ENCODE assay signal across 1 cellular context in the genomic region with DNA sequence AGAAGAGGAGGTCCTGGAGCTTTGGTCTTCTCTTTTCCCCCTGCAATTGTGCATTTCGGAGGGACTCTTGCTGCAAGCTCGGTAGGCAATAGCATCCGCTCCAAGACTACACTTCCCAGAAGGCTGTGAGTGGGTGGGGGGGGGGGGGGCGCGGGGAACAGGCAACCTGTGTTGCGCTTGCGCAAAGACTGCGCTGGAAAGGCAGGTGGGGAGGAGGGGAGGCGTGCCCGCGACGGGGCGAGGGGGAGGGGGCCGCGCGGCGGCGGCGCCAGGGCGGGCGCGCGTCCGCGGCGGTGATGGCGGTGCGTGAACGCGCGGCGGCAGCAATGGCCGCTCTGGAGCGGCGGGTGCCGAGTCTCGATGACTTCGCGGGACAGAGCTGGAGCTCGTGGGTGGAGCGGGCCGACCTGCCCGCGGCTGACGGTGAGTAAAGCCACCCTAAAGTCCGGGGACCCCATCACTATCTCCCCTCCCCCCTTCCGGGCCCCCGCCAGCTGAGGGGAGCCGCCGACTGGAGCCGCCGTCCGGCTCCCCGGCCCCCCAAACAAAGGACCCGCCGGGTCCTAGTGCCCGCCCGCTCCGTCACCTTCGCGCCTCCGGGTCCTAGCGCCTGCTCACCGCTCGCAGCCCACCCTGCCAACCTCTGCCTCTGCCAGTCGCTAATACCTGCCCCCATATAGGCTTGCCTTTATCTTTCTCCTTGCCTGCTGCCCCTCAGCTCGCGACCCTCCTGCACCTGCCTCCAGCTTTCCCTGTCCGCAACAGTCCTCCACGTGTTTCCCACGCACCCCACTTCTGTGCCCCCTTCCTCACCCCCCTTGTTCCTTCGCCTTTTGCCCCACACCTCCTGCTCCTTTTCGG.
A peak's percentile ranks its signal among the peaks of the same experiment; 100 is the strongest.
TF ChIP-seq lines count a peak whose summit lies in the region.

TSS of gene ATXN7L2 (plus strand) at position 248 of the 861 bp plus-strand sequence. CDS start at position 297, 49 bp downstream.

TF ChIP-seq in HepG2, 621 proteins besides CTCF, POLR2A, EP300 and RAD21 (continued from another document and continues in another):
- TF ChIP-seq ATF4 (CRISPR knock-in tag; IDR thresholded peaks at IDR 0.05), result peak in 1 of 2 experiments; percentile 60; a peak in 1 of 4 replicates
- peak; percentile 57; the same call in 1 of the 2 replicates for TF ChIP-seq BORCS8-MEF2B (CRISPR knock-in tag; IDR thresholded peaks at IDR 0.05)
- peak; percentile 88 for TF ChIP-seq PATZ1 (CRISPR knock-in tag; IDR thresholded peaks at IDR 0.05)
- TF ChIP-seq NFIC (IDR thresholded peaks at IDR 0.05; ENCODE audit: low read length), result no peak
- TF ChIP-seq, protein P1, sequence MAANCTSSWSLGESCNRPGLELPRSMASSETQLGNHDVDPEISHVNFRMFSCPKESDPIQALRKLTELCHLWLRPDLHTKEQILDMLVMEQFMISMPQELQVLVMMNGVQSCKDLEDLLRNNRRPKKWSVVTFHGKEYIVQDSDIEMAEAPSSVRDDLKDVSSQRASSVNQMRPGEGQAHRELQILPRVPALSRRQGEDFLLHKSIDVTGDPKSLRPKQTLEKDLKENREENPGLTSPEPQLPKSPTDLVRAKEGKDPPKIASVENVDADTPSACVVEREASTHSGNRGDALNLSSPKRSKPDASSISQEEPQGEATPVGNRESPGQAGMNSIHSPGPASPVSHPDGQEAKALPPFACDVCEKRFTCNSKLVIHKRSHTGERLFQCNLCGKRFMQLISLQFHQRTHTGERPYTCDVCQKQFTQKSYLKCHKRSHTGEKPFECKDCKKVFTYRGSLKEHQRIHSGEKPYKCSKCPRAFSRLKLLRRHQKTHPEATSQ (CRISPR knock-in tag; IDR thresholded peaks at IDR 0.05; ENCODE audit: borderline replicate concordance), result no peak
- no peak for TF ChIP-seq FUBP1 (CRISPR knock-in tag; IDR thresholded peaks at IDR 0.05; ENCODE audit: borderline replicate concordance)
- no peak for TF ChIP-seq SRY (CRISPR knock-in tag; IDR thresholded peaks at IDR 0.05)
- TF ChIP-seq NR2F1 (CRISPR knock-in tag; IDR thresholded peaks at IDR 0.05), result no peak
- TF ChIP-seq JUND (CRISPR knock-in tag; IDR thresholded peaks at IDR 0.05), result peak; percentile 47; the same call in 1 of the 2 replicates
- TF ChIP-seq NFYC (CRISPR knock-in tag; IDR thresholded peaks at IDR 0.05), result 0 out of 2 replicates have a peak, but pooled peaks have one; percentile 27
- no peak for TF ChIP-seq ZFP90 (CRISPR knock-in tag; IDR thresholded peaks at IDR 0.05; ENCODE audit: borderline replicate concordance)
- TF ChIP-seq HHEX (CRISPR knock-in tag; IDR thresholded peaks at IDR 0.05), result no peak
- TF ChIP-seq MAZ (IDR thresholded peaks at IDR 0.05; ENCODE audit: borderline replicate concordance, low read depth, low read length), result no peak; the same call in none of the 2 replicates
- TF ChIP-seq MAZ (CRISPR knock-in tag; IDR thresholded peaks at IDR 0.05; ENCODE audit: low read depth), result peak; percentile 28; the same call in 1 of the 2 replicates
- TF ChIP-seq ATF5 (CRISPR knock-in tag; IDR thresholded peaks at IDR 0.05; ENCODE audit: low read depth), result no peak
- no peak for TF ChIP-seq ZNF17 (CRISPR knock-in tag; IDR thresholded peaks at IDR 0.05)
- peak; percentile 73; the same call in 1 of the 2 replicates for TF ChIP-seq ZNF768 (CRISPR knock-in tag; IDR thresholded peaks at IDR 0.05)
- no peak for TF ChIP-seq ZNF678 (CRISPR knock-in tag; IDR thresholded peaks at IDR 0.05)
- TF ChIP-seq, protein P2, sequence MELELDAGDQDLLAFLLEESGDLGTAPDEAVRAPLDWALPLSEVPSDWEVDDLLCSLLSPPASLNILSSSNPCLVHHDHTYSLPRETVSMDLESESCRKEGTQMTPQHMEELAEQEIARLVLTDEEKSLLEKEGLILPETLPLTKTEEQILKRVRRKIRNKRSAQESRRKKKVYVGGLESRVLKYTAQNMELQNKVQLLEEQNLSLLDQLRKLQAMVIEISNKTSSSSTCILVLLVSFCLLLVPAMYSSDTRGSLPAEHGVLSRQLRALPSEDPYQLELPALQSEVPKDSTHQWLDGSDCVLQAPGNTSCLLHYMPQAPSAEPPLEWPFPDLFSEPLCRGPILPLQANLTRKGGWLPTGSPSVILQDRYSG (CRISPR knock-in tag; IDR thresholded peaks at IDR 0.05), result 0 out of 2 replicates have a peak, but pooled peaks have one; percentile 46
- TF ChIP-seq HMG20B (CRISPR knock-in tag; conservative IDR thresholded peaks at IDR 0.05), result no peak
- TF ChIP-seq TEAD2 (CRISPR knock-in tag; IDR thresholded peaks at IDR 0.05), result no peak
- 0 out of 2 replicates have a peak, but pooled peaks have one; percentile 46 for TF ChIP-seq HNRNPL (IDR thresholded peaks at IDR 0.05; ENCODE audit: low read depth, low read length)
- TF ChIP-seq NR2C2 (CRISPR knock-in tag; IDR thresholded peaks at IDR 0.05; ENCODE audit: borderline replicate concordance), result peak; percentile 25; the same call in 1 of the 2 replicates
- no peak for TF ChIP-seq ZNF33A (CRISPR knock-in tag; IDR thresholded peaks at IDR 0.05; ENCODE audit: borderline replicate concordance)
- TF ChIP-seq, protein P3, sequence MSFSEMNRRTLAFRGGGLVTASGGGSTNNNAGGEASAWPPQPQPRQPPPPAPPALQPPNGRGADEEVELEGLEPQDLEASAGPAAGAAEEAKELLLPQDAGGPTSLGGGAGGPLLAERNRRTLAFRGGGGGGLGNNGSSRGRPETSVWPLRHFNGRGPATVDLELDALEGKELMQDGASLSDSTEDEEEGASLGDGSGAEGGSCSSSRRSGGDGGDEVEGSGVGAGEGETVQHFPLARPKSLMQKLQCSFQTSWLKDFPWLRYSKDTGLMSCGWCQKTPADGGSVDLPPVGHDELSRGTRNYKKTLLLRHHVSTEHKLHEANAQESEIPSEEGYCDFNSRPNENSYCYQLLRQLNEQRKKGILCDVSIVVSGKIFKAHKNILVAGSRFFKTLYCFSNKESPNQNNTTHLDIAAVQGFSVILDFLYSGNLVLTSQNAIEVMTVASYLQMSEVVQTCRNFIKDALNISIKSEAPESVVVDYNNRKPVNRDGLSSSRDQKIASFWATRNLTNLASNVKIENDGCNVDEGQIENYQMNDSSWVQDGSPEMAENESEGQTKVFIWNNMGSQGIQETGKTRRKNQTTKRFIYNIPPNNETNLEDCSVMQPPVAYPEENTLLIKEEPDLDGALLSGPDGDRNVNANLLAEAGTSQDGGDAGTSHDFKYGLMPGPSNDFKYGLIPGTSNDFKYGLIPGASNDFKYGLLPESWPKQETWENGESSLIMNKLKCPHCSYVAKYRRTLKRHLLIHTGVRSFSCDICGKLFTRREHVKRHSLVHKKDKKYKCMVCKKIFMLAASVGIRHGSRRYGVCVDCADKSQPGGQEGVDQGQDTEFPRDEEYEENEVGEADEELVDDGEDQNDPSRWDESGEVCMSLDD (CRISPR knock-in tag; IDR thresholded peaks at IDR 0.05; ENCODE audit: borderline replicate concordance), result peak; percentile 96; the same call in 1 of the 2 replicates
- no peak for TF ChIP-seq ZMYM2 (CRISPR knock-in tag; IDR thresholded peaks at IDR 0.05)
- TF ChIP-seq, protein P4, sequence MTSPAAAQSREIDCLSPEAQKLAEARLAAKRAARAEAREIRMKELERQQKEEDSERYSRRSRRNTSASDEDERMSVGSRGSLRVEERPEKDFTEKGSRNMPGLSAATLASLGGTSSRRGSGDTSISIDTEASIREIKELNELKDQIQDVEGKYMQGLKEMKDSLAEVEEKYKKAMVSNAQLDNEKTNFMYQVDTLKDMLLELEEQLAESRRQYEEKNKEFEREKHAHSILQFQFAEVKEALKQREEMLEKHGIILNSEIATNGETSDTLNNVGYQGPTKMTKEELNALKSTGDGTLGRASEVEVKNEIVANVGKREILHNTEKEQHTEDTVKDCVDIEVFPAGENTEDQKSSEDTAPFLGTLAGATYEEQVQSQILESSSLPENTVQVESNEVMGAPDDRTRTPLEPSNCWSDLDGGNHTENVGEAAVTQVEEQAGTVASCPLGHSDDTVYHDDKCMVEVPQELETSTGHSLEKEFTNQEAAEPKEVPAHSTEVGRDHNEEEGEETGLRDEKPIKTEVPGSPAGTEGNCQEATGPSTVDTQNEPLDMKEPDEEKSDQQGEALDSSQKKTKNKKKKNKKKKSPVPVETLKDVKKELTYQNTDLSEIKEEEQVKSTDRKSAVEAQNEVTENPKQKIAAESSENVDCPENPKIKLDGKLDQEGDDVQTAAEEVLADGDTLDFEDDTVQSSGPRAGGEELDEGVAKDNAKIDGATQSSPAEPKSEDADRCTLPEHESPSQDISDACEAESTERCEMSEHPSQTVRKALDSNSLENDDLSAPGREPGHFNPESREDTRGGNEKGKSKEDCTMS (CRISPR knock-in tag; conservative IDR thresholded peaks at IDR 0.05), result no peak
- TF ChIP-seq ZNF282 (IDR thresholded peaks at IDR 0.05; ENCODE audit: partially characterized antibody), result no peak
- TF ChIP-seq CEBPZ (IDR thresholded peaks at IDR 0.05; ENCODE audit: low read length), result no peak
- TF ChIP-seq ZNF180 (CRISPR knock-in tag; IDR thresholded peaks at IDR 0.05; ENCODE audit: borderline replicate concordance, low read depth), result no peak
- TF ChIP-seq KLF13 (CRISPR knock-in tag; IDR thresholded peaks at IDR 0.05), result no peak
- TF ChIP-seq MED1 (CRISPR knock-in tag; IDR thresholded peaks at IDR 0.05), result peak; percentile 51; the same call in 1 of the 2 replicates
- TF ChIP-seq ZNF235 (CRISPR knock-in tag; IDR thresholded peaks at IDR 0.05; ENCODE audit: borderline replicate concordance), result no peak
- 0 out of 2 replicates have a peak, but pooled peaks have one; percentile 43 for TF ChIP-seq HDAC2 (CRISPR knock-in tag; IDR thresholded peaks at IDR 0.05)
- no peak for TF ChIP-seq SRF (IDR thresholded peaks at IDR 0.05; ENCODE audit: low read depth, low read length)
- TF ChIP-seq HINFP (CRISPR knock-in tag; IDR thresholded peaks at IDR 0.05; ENCODE audit: low read depth), result no peak
